ENCODE assay signal across 31 cellular contexts in the genomic region with DNA sequence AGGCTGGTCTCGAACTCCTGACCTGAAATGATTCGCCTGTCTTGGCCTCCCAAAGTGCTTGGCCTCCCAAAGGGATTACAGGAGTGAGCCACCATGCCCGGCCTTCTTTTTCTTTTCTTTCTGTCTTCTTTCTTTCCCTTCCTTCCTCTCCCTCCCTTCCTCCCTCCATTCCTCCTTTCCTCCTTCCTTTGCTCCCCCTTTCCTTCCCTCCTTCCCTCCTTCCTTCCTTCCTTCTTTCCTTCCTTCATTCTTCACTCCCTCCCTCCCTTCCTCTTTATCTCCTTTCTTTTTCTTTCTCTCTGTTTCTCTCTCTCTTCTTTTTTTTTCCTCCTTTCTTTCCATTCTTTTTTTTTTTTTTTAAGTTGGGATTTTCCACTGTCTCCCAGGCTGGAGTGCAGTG. TPM values are rescaled to one million over a fixed set of nuclear protein-coding genes. Genes with fewer than 3 reads are reported as not detected.
DNase-seq lines count a peak whose midpoint lies in the region; ATAC-seq, FAIRE-seq and TF ChIP-seq lines count a peak whose summit lies in the region.
"Had no signal": no experiment of that assay in that cellular context is flagged by ENCODE, and none has a peak within 500 bp of the region (broad histone marks: within the 10 kb centered on the region; RNA-seq: fewer than 3 reads in every experiment).

No MANE protein-coding gene starts in this region.

- TF ChIP-seq RAD21 in HepG2 (CRISPR knock-in tag; IDR thresholded peaks at IDR 0.05) = no peak

- DNase-seq in activated naive CD4-positive, alpha-beta T cell treated with anti-CD3 and anti-CD28 coated beads for 36 hours = no peak
- DNase-seq in HepG2 (ENCODE audit: low spot score) (no peak), right lobe of liver (no peak), NCI-H510A (lab: John Stamatoyannopoulos, UW) (no peak)
- DNase-seq in stimulated activated effector memory CD8-positive, alpha-beta T cell treated with anti-CD3 and anti-CD28 coated beads, Interleukin-12 subunit alpha, Interleukin-12 subunit beta, amount 100 ng/mL, for 72 hours (ENCODE audit: low spot score in 2 of 2) = no peak
- DNase-seq: AML-193; Caco-2; Calu3; CD4-positive, alpha-beta T cell; CD8-positive, alpha-beta T cell; DMS153; DMS53; DMS79; DND-41; EL; GDM1 had no signal

- H3K4me3 Mint-ChIP-seq in activated naive CD4-positive, alpha-beta T cell treated with anti-CD3 and anti-CD28 coated beads, Interleukin-2, amount 50 U/mL, for 24 hours = no peak overlapping the region
- no peak overlapping the region for H3K4me3 Mint-ChIP-seq in activated naive CD4-positive, alpha-beta T cell treated with anti-CD3 and anti-CD28 coated beads for 36 hours
- no peak overlapping the region for H3K4me3 Mint-ChIP-seq in stimulated activated effector memory CD8-positive, alpha-beta T cell treated with anti-CD3 and anti-CD28 coated beads, Interleukin-12 subunit alpha, Interleukin-12 subunit beta, amount 100 ng/mL, for 72 hours
- H3K4me3 Mint-ChIP-seq: B cell; CD4-positive, alpha-beta T cell; CD8-positive, alpha-beta T cell had no signal

- ATAC-seq in HepG2 = no peak
- ATAC-seq in right lobe of liver = no peak
- ATAC-seq in stimulated activated effector memory CD8-positive, alpha-beta T cell treated with anti-CD3 and anti-CD28 coated beads, Interleukin-12 subunit alpha, Interleukin-12 subunit beta, amount 100 ng/mL, for 72 hours = no peak
- ATAC-seq: A549; CD8-positive, alpha-beta T cell; GM12878 had no signal

- H3K36me3 Mint-ChIP-seq in activated naive CD4-positive, alpha-beta T cell treated with anti-CD3 and anti-CD28 coated beads, Interleukin-2, amount 50 U/mL, for 24 hours = no peaks in the 10 kb centered on the region
- no peaks in the 10 kb centered on the region for H3K36me3 Mint-ChIP-seq in activated naive CD4-positive, alpha-beta T cell treated with anti-CD3 and anti-CD28 coated beads for 36 hours (ENCODE audit: low read depth)
- H3K36me3 Mint-ChIP-seq in stimulated activated effector memory CD8-positive, alpha-beta T cell treated with anti-CD3 and anti-CD28 coated beads, Interleukin-12 subunit alpha, Interleukin-12 subunit beta, amount 100 ng/mL, for 72 hours = peaks cover 5% of the 10 kb centered on the region
- H3K36me3 Mint-ChIP-seq: CD8-positive, alpha-beta T cell had no signal

- POLR2A ChIA-PET in HepG2 (lab: Yijun Ruan, JAX) (interaction anchor here (0.7 to 0.9 kb wide), 2 partner anchors 17 to 24 kb away, joined by 3 to 4 read pairs; no protein-coding TSS in a partner anchor), HEK293 (lab: Yijun Ruan, JAX) (no interaction called here)

- CTCF ChIA-PET in activated naive CD4-positive, alpha-beta T cell treated with anti-CD3 and anti-CD28 coated beads for 36 hours (lab: Charles Lee) = no interaction called here
- CTCF ChIA-PET in HepG2 (lab: Yijun Ruan, JAX; ENCODE audit: low intra/inter-chr PET ratio, low total read pairs) = no interaction called here
- CTCF ChIA-PET in HEK293 (lab: Yijun Ruan, JAX) = interaction anchor here (0.6 kb wide), 1 partner anchor 242 kb away, joined by 6 read pairs; no protein-coding TSS in a partner anchor

- in situ Hi-C loops in HepG2 (cut with HindIII; ENCODE audit: extremely low pct_ligation_motif_present, low pct_unique_long_range_greater_than_20kb) = no loop called here

- no TSS peak for BruUV-seq in HepG2 (replicated peaks; lab: Mats Ljungman, UMichigan)

- H3K27me3 Mint-ChIP-seq in activated naive CD4-positive, alpha-beta T cell treated with anti-CD3 and anti-CD28 coated beads, Interleukin-2, amount 50 U/mL, for 24 hours = peaks cover 19% of the 10 kb centered on the region
- peaks cover 31% of the 10 kb centered on the region for H3K27me3 Mint-ChIP-seq in activated naive CD4-positive, alpha-beta T cell treated with anti-CD3 and anti-CD28 coated beads for 36 hours (ENCODE audit: low read depth)

- TF ChIP-seq EP300 in HepG2 (IDR thresholded peaks at IDR 0.05; ENCODE audit: low read depth in 2 of 2, low read length in 2 of 2) (no peak), HepG2 (CRISPR knock-in tag; IDR thresholded peaks at IDR 0.05; ENCODE audit: borderline replicate concordance) (no peak)

- 98% methylated on average over 3 of the region's 3 CpGs for WGBS in HepG2 (ENCODE audit: low lambda C conversion rate)
- WGBS in right lobe of liver (ENCODE audit: insufficient coverage, low coverage, low lambda C conversion rate, missing lambda C conversion rate) = 67% methylated on average over 2 of the region's 3 CpGs

- no peak overlapping the region for H3K4me3 ChIP-seq in HepG2 (replicated peaks in 1 of 3; ENCODE audit: insufficient read depth in 1 of 3, low read depth in 2 of 3, low read length in 3 of 3)
- H3K4me3 ChIP-seq in right lobe of liver = no peak overlapping the region
- no peak overlapping the region for H3K4me3 ChIP-seq in HEK293 (ENCODE audit: low read depth, low read length)
- H3K4me3 ChIP-seq: A549; BLaER1 treated with 17β-estradiol and CSF1 and Interleukin-3, amounts not matched to agents 10 nM and 100 nM; GM12878 had no signal

- TF ChIP-seq POLR2A in HepG2 (IDR thresholded peaks at IDR 0.05; ENCODE audit: insufficient read depth in 1 of 2, low read depth in 2 of 2, low read length in 2 of 2) (no peak), right lobe of liver (IDR thresholded peaks at IDR 0.05) (no peak)

- H3K79me2 ChIP-seq in HepG2 (ENCODE audit: insufficient read depth, low read length) = no peaks in the 10 kb centered on the region

- FAIRE-seq in HepG2 (lab: Jason Lieb, UNC) = no peak
- FAIRE-seq: A549, D721Med, GM12878, GM12892, GM18507 had no signal

- no peak overlapping the region for H2AFZ ChIP-seq in HepG2 (ENCODE audit: low read length)

- H3K4me1 ChIP-seq in HepG2 (ENCODE audit: insufficient read depth, low read length) (0 out of 2 replicates have a peak, but pooled peaks cover 23% of the 10 kb centered on the region), right lobe of liver (peaks cover 0 to 20% (median 4%) of the 10 kb centered on the region in 4 donors), HEK293 (ENCODE audit: control insufficient read depth, insufficient read depth, low read length) (no peaks in the 10 kb centered on the region)
- H3K4me1 ChIP-seq: A549; BLaER1 treated with 17β-estradiol and CSF1 and Interleukin-3, amounts not matched to agents 10 nM and 100 nM; Caco-2 had no signal

- H3K27me3 ChIP-seq in HepG2 (ENCODE audit: control insufficient read depth in 1 of 2, insufficient read depth in 2 of 2, low read length in 2 of 2) = no peaks in the 10 kb centered on the region
- H3K27me3 ChIP-seq in right lobe of liver = no peaks in the 10 kb centered on the region

- no peak for TF ChIP-seq CTCF in HepG2 (CRISPR knock-in tag; IDR thresholded peaks at IDR 0.05)
- TF ChIP-seq CTCF in right lobe of liver (IDR thresholded peaks at IDR 0.05) = no peak
- no peak for TF ChIP-seq CTCF in HEK293 (tag by site-specific recombination; IDR thresholded peaks at IDR 0.05)

- H3K4me1 Mint-ChIP-seq in activated naive CD4-positive, alpha-beta T cell treated with anti-CD3 and anti-CD28 coated beads, Interleukin-2, amount 50 U/mL, for 24 hours = peaks cover 13% of the 10 kb centered on the region
- H3K4me1 Mint-ChIP-seq in activated naive CD4-positive, alpha-beta T cell treated with anti-CD3 and anti-CD28 coated beads for 36 hours (ENCODE audit: low read depth) = peaks cover 14% of the 10 kb centered on the region
- H3K4me1 Mint-ChIP-seq in stimulated activated effector memory CD8-positive, alpha-beta T cell treated with anti-CD3 and anti-CD28 coated beads, Interleukin-12 subunit alpha, Interleukin-12 subunit beta, amount 100 ng/mL, for 72 hours = peaks cover 22% of the 10 kb centered on the region

- H4K20me1 ChIP-seq in HepG2 (ENCODE audit: insufficient read depth, low read length) = peaks cover 74% of the 10 kb centered on the region

- H3K4me2 ChIP-seq in HepG2 (ENCODE audit: low read depth, low read length) = no peak overlapping the region
- H3K4me2 ChIP-seq: A549; BLaER1 treated with 17β-estradiol and CSF1 and Interleukin-3, amounts not matched to agents 10 nM and 100 nM had no signal

- H3K36me3 ChIP-seq in HepG2 (replicated peaks in 1 of 2; ENCODE audit: control insufficient read depth in 1 of 2, insufficient read depth in 2 of 2, low read length in 2 of 2) (peaks cover 33 to 88% of the 10 kb centered on the region in 2 experiments), right lobe of liver (peaks cover 19 to 93% (median 57%) of the 10 kb centered on the region in 4 donors), HEK293 (ENCODE audit: control insufficient read depth in 2 of 2, insufficient read depth in 1 of 2, low read length in 2 of 2) (no peaks in the 10 kb centered on the region)

- H3K27ac ChIP-seq in HepG2 (ENCODE audit: extremely low read length, insufficient read depth, low read length) (no peak overlapping the region), right lobe of liver (no peak overlapping the region), HEK293 (ENCODE audit: extremely low read depth, low read depth, low read length) (no peak overlapping the region)
- H3K27ac ChIP-seq: 22Rv1; A549; BLaER1 treated with 17β-estradiol and CSF1 and Interleukin-3, amounts not matched to agents 10 nM and 100 nM; C4-2B had no signal

- H3K9ac ChIP-seq in HepG2 (ENCODE audit: insufficient read depth, low read depth, low read length) = no peak overlapping the region
- H3K9ac ChIP-seq: BLaER1 treated with 17β-estradiol and CSF1 and Interleukin-3, amounts not matched to agents 10 nM and 100 nM had no signal

- intact Hi-C loops in activated naive CD4-positive, alpha-beta T cell treated with anti-CD3 and anti-CD28 coated beads for 36 hours (cut with micrococcal nuclease) = no loop called here
- intact Hi-C loops in HepG2 (cut with micrococcal nuclease; ENCODE audit: unreplicated experiment) (no loop called here), right lobe of liver (cut with DNase I) (no loop called here)

- peak overlapping the region; percentile 41 for H3K27ac Mint-ChIP-seq in activated naive CD4-positive, alpha-beta T cell treated with anti-CD3 and anti-CD28 coated beads, Interleukin-2, amount 50 U/mL, for 24 hours
- H3K27ac Mint-ChIP-seq in activated naive CD4-positive, alpha-beta T cell treated with anti-CD3 and anti-CD28 coated beads for 36 hours = no peak overlapping the region
- peak overlapping the region; percentile 8 for H3K27ac Mint-ChIP-seq in stimulated activated effector memory CD8-positive, alpha-beta T cell treated with anti-CD3 and anti-CD28 coated beads, Interleukin-12 subunit alpha, Interleukin-12 subunit beta, amount 100 ng/mL, for 72 hours
- H3K27ac Mint-ChIP-seq: B cell; CD4-positive, alpha-beta T cell; CD8-positive, alpha-beta T cell had no signal

- H3K9me3 ChIP-seq in HepG2 (ENCODE audit: low read length) (no peaks in the 10 kb centered on the region), right lobe of liver (no peaks in the 10 kb centered on the region), HEK293 (ENCODE audit: control insufficient read depth, insufficient read depth, low read depth, low read length) (no peaks in the 10 kb centered on the region)
- H3K9me3 ChIP-seq: A549; BLaER1 treated with 17β-estradiol and CSF1 and Interleukin-3, amounts not matched to agents 10 nM and 100 nM; Caco-2 had no signal

- H3K9me3 Mint-ChIP-seq in activated naive CD4-positive, alpha-beta T cell treated with anti-CD3 and anti-CD28 coated beads, Interleukin-2, amount 50 U/mL, for 24 hours = no peaks in the 10 kb centered on the region
- no peaks in the 10 kb centered on the region for H3K9me3 Mint-ChIP-seq in activated naive CD4-positive, alpha-beta T cell treated with anti-CD3 and anti-CD28 coated beads for 36 hours
- H3K9me3 Mint-ChIP-seq in stimulated activated effector memory CD8-positive, alpha-beta T cell treated with anti-CD3 and anti-CD28 coated beads, Interleukin-12 subunit alpha, Interleukin-12 subunit beta, amount 100 ng/mL, for 72 hours = no peaks in the 10 kb centered on the region
- H3K9me3 Mint-ChIP-seq: CD4-positive, alpha-beta T cell; CD8-positive, alpha-beta T cell had no signal

RNA-seq across cellular contexts. Expression of gene C3, which starts 12.1 kb away (rescaled TPM):
- under 1 TPM; 0.81 to 0.94 TPM for total RNA-seq in activated naive CD4-positive, alpha-beta T cell treated with anti-CD3 and anti-CD28 coated beads for 36 hours
- total RNA-seq in HepG2 (2016; rRNA removed; fragmentation: Illumina TruSeq; extraction: Trizol) (700 and 1,455 TPM in 2 replicates), right lobe of liver (over 10,000 TPM; 10,569 to 17,502 (median 15,749) TPM)
- total RNA-seq in HepG2 (2016; cell fraction: cytosol; rRNA removed; fragmentation: Illumina TruSeq; extraction: Trizol; ENCODE audit: low read depth) = 160 and 192 TPM in 2 replicates
- total RNA-seq in HepG2 (2016; cell fraction: insoluble cytoplasmic fraction; rRNA removed; fragmentation: Illumina TruSeq; extraction: Trizol) = 643 and 1,412 TPM in 2 replicates
- total RNA-seq in HepG2 (2016; cell fraction: membrane; rRNA removed; fragmentation: Illumina TruSeq; extraction: Trizol) = 268 and 291 TPM in 2 replicates
- 1,410 and 1,846 TPM in 2 replicates for total RNA-seq in HepG2 (2016; cell fraction: nucleus; rRNA removed; fragmentation: Illumina TruSeq; extraction: Trizol)
- polyA plus RNA-seq in HepG2 (2011; rRNA removed) = 6,272 and 9,798 TPM in 2 replicates
- 4,601 and 7,618 TPM in 2 replicates for polyA plus RNA-seq in HepG2 (2011; cell fraction: cytosol; rRNA removed)
- 6,023 and 6,891 TPM in 2 replicates for polyA plus RNA-seq in HepG2 (2011; cell fraction: nucleus; rRNA removed)
- 3,859 and 6,494 TPM in 2 replicates for polyA plus RNA-seq in HepG2 (2012)
- 195 and 210 TPM in 2 replicates for polyA plus RNA-seq in HepG2 (2016; cell fraction: cytosol; fragmentation: Illumina TruSeq; extraction: Trizol; ENCODE audit: low read depth)
- polyA plus RNA-seq in HepG2 (2016; cell fraction: insoluble cytoplasmic fraction; fragmentation: Illumina TruSeq; extraction: Trizol; ENCODE audit: low read depth) = 903 and 1,023 TPM in 2 replicates
- 286 and 340 TPM in 2 replicates for polyA plus RNA-seq in HepG2 (2016; cell fraction: membrane; fragmentation: Illumina TruSeq; extraction: Trizol; ENCODE audit: low read depth)
- polyA plus RNA-seq in HepG2 (2016; cell fraction: nucleus; fragmentation: Illumina TruSeq; extraction: Trizol; ENCODE audit: insufficient read depth, low read depth) = 3,631 and 3,793 TPM in 2 replicates
- polyA minus RNA-seq in HepG2 (2011; rRNA and poly(A)+ RNA removed; ENCODE audit: low replicate concordance) = 785 and 9,683 TPM in 2 replicates
- polyA minus RNA-seq in HepG2 (2011; cell fraction: cytosol; rRNA and poly(A)+ RNA removed) = 2,000 and 4,520 TPM in 2 replicates
- polyA minus RNA-seq in HepG2 (2011; cell fraction: nucleus; rRNA and poly(A)+ RNA removed) = 1,680 and 2,385 TPM in 2 replicates
- total RNA-seq: CD8-positive, alpha-beta T cell had no signal

RNA-seq across cellular contexts. Expression of gene GPR108, which starts 29.0 kb away (rescaled TPM):
- 10 to 100 TPM; 54.0 to 59.9 TPM for total RNA-seq in activated naive CD4-positive, alpha-beta T cell treated with anti-CD3 and anti-CD28 coated beads for 36 hours
- 24.1 and 36.4 TPM in 2 replicates for total RNA-seq in HepG2 (2016; rRNA removed; fragmentation: Illumina TruSeq; extraction: Trizol)
- 38.0 and 46.7 TPM in 2 replicates for total RNA-seq in HepG2 (2016; cell fraction: cytosol; rRNA removed; fragmentation: Illumina TruSeq; extraction: Trizol; ENCODE audit: low read depth)
- 17.4 and 36.4 TPM in 2 replicates for total RNA-seq in HepG2 (2016; cell fraction: insoluble cytoplasmic fraction; rRNA removed; fragmentation: Illumina TruSeq; extraction: Trizol)
- total RNA-seq in HepG2 (2016; cell fraction: membrane; rRNA removed; fragmentation: Illumina TruSeq; extraction: Trizol) = 50.7 and 59.0 TPM in 2 replicates
- 28.9 and 37.5 TPM in 2 replicates for total RNA-seq in HepG2 (2016; cell fraction: nucleus; rRNA removed; fragmentation: Illumina TruSeq; extraction: Trizol)
- 63.0 and 69.7 TPM in 2 replicates for polyA plus RNA-seq in HepG2 (2011; rRNA removed)
- 52.1 and 59.5 TPM in 2 replicates for polyA plus RNA-seq in HepG2 (2011; cell fraction: cytosol; rRNA removed)
- 207 and 243 TPM in 2 replicates for polyA plus RNA-seq in HepG2 (2011; cell fraction: nucleus; rRNA removed)
- 28.8 and 45.1 TPM in 2 replicates for polyA plus RNA-seq in HepG2 (2012)
- polyA plus RNA-seq in HepG2 (2016; cell fraction: cytosol; fragmentation: Illumina TruSeq; extraction: Trizol; ENCODE audit: low read depth) = 45.8 and 48.0 TPM in 2 replicates
- polyA plus RNA-seq in HepG2 (2016; cell fraction: insoluble cytoplasmic fraction; fragmentation: Illumina TruSeq; extraction: Trizol; ENCODE audit: low read depth) = 22.1 and 29.5 TPM in 2 replicates
- 52.9 and 59.3 TPM in 2 replicates for polyA plus RNA-seq in HepG2 (2016; cell fraction: membrane; fragmentation: Illumina TruSeq; extraction: Trizol; ENCODE audit: low read depth)
- 87.3 and 93.9 TPM in 2 replicates for polyA plus RNA-seq in HepG2 (2016; cell fraction: nucleus; fragmentation: Illumina TruSeq; extraction: Trizol; ENCODE audit: insufficient read depth, low read depth)
- polyA minus RNA-seq in HepG2 (2011; rRNA and poly(A)+ RNA removed; ENCODE audit: low replicate concordance) = 154 and 189 TPM in 2 replicates
- 18.7 and 18.9 TPM in 2 replicates for polyA minus RNA-seq in HepG2 (2011; cell fraction: cytosol; rRNA and poly(A)+ RNA removed)
- polyA minus RNA-seq in HepG2 (2011; cell fraction: nucleus; rRNA and poly(A)+ RNA removed) = 28.3 and 32.7 TPM in 2 replicates
- total RNA-seq in right lobe of liver = 10 to 100 TPM; 22.3 to 53.0 (median 41.3) TPM

RNA-seq across cellular contexts. Expression of gene TRIP10, which starts 31.1 kb away (rescaled TPM):
- total RNA-seq in activated naive CD4-positive, alpha-beta T cell treated with anti-CD3 and anti-CD28 coated beads for 36 hours = 10 to 100 TPM; 56.2 to 61.1 TPM
- total RNA-seq in HepG2 (2016; rRNA removed; fragmentation: Illumina TruSeq; extraction: Trizol) (24.1 and 32.5 TPM in 2 replicates), right lobe of liver (10 to 100 TPM in 2 of 6 experiments, 1 to 10 TPM in 4; 7.5 to 14.9 (median 9.3) TPM)
- 14.5 and 17.4 TPM in 2 replicates for total RNA-seq in HepG2 (2016; cell fraction: cytosol; rRNA removed; fragmentation: Illumina TruSeq; extraction: Trizol; ENCODE audit: low read depth)
- total RNA-seq in HepG2 (2016; cell fraction: insoluble cytoplasmic fraction; rRNA removed; fragmentation: Illumina TruSeq; extraction: Trizol) = 21.0 and 35.2 TPM in 2 replicates
- 24.2 and 24.9 TPM in 2 replicates for total RNA-seq in HepG2 (2016; cell fraction: membrane; rRNA removed; fragmentation: Illumina TruSeq; extraction: Trizol)
- 15.8 and 19.9 TPM in 2 replicates for total RNA-seq in HepG2 (2016; cell fraction: nucleus; rRNA removed; fragmentation: Illumina TruSeq; extraction: Trizol)
- polyA plus RNA-seq in HepG2 (2011; rRNA removed) = 33.2 and 39.4 TPM in 2 replicates
- 27.2 and 31.9 TPM in 2 replicates for polyA plus RNA-seq in HepG2 (2011; cell fraction: cytosol; rRNA removed)
- polyA plus RNA-seq in HepG2 (2011; cell fraction: nucleus; rRNA removed) = 93.2 and 99.5 TPM in 2 replicates
- 45.5 and 60.4 TPM in 2 replicates for polyA plus RNA-seq in HepG2 (2012)
- polyA plus RNA-seq in HepG2 (2016; cell fraction: cytosol; fragmentation: Illumina TruSeq; extraction: Trizol; ENCODE audit: low read depth) = 20.7 and 22.0 TPM in 2 replicates
- polyA plus RNA-seq in HepG2 (2016; cell fraction: insoluble cytoplasmic fraction; fragmentation: Illumina TruSeq; extraction: Trizol; ENCODE audit: low read depth) = 32.6 and 39.0 TPM in 2 replicates
- 29.2 and 30.7 TPM in 2 replicates for polyA plus RNA-seq in HepG2 (2016; cell fraction: membrane; fragmentation: Illumina TruSeq; extraction: Trizol; ENCODE audit: low read depth)
- 79.8 and 91.2 TPM in 2 replicates for polyA plus RNA-seq in HepG2 (2016; cell fraction: nucleus; fragmentation: Illumina TruSeq; extraction: Trizol; ENCODE audit: insufficient read depth, low read depth)
- 17.1 and 24.3 TPM in 2 replicates for polyA minus RNA-seq in HepG2 (2011; rRNA and poly(A)+ RNA removed; ENCODE audit: low replicate concordance)
- 14.9 and 15.0 TPM in 2 replicates for polyA minus RNA-seq in HepG2 (2011; cell fraction: cytosol; rRNA and poly(A)+ RNA removed)
- polyA minus RNA-seq in HepG2 (2011; cell fraction: nucleus; rRNA and poly(A)+ RNA removed) = 19.4 and 20.3 TPM in 2 replicates

RNA-seq across cellular contexts. Expression of gene TNFSF14, which starts 38.4 kb away (rescaled TPM):
- 10 to 100 TPM; 13.1 to 14.5 TPM for total RNA-seq in activated naive CD4-positive, alpha-beta T cell treated with anti-CD3 and anti-CD28 coated beads for 36 hours
- total RNA-seq in HepG2 (2016; rRNA removed; fragmentation: Illumina TruSeq; extraction: Trizol) (0.17 and 0.49 TPM in 2 replicates), right lobe of liver (10 to 100 TPM in 3 of 6 experiments, 1 to 10 TPM in 3; 6.4 to 71.1 (median 14.6) TPM)
- 0.09 and 0.10 TPM in 2 replicates for total RNA-seq in HepG2 (2016; cell fraction: cytosol; rRNA removed; fragmentation: Illumina TruSeq; extraction: Trizol; ENCODE audit: low read depth)
- 0.10 and 0.69 TPM in 2 replicates for total RNA-seq in HepG2 (2016; cell fraction: insoluble cytoplasmic fraction; rRNA removed; fragmentation: Illumina TruSeq; extraction: Trizol)
- total RNA-seq in HepG2 (2016; cell fraction: membrane; rRNA removed; fragmentation: Illumina TruSeq; extraction: Trizol) = 0.10 and 0.15 TPM in 2 replicates
- 0.88 and 1.2 TPM in 2 replicates for total RNA-seq in HepG2 (2016; cell fraction: nucleus; rRNA removed; fragmentation: Illumina TruSeq; extraction: Trizol)
- 9.1 and 10.0 TPM in 2 replicates for polyA plus RNA-seq in HepG2 (2011; rRNA removed)
- 1.9 and 2.2 TPM in 2 replicates for polyA plus RNA-seq in HepG2 (2011; cell fraction: cytosol; rRNA removed)
- polyA plus RNA-seq in HepG2 (2011; cell fraction: nucleus; rRNA removed) = 37.9 and 38.9 TPM in 2 replicates
- polyA plus RNA-seq in HepG2 (2012) = 1.7 and 3.2 TPM in 2 replicates
- 0.03 and 0.10 TPM in 2 replicates for polyA plus RNA-seq in HepG2 (2016; cell fraction: cytosol; fragmentation: Illumina TruSeq; extraction: Trizol; ENCODE audit: low read depth)
- polyA plus RNA-seq in HepG2 (2016; cell fraction: insoluble cytoplasmic fraction; fragmentation: Illumina TruSeq; extraction: Trizol; ENCODE audit: low read depth) = 0.17 TPM in 2 replicates
- 0.11 and 0.23 TPM in 2 replicates for polyA plus RNA-seq in HepG2 (2016; cell fraction: membrane; fragmentation: Illumina TruSeq; extraction: Trizol; ENCODE audit: low read depth)
- 7.9 and 8.1 TPM in 2 replicates for polyA plus RNA-seq in HepG2 (2016; cell fraction: nucleus; fragmentation: Illumina TruSeq; extraction: Trizol; ENCODE audit: insufficient read depth, low read depth)
- 0.68 and 5.9 TPM in 2 replicates for polyA minus RNA-seq in HepG2 (2011; rRNA and poly(A)+ RNA removed; ENCODE audit: low replicate concordance)
- polyA minus RNA-seq in HepG2 (2011; cell fraction: cytosol; rRNA and poly(A)+ RNA removed) = 0.30 and 0.70 TPM in 2 replicates
- polyA minus RNA-seq in HepG2 (2011; cell fraction: nucleus; rRNA and poly(A)+ RNA removed) = 10.8 and 14.2 TPM in 2 replicates
- total RNA-seq: A172, Caco-2, Daoy, G401 had no signal
- polyA plus RNA-seq: BJ had no signal

RNA-seq across cellular contexts. Expression of gene SH2D3A, which starts 58.9 kb away (rescaled TPM):
- total RNA-seq in activated naive CD4-positive, alpha-beta T cell treated with anti-CD3 and anti-CD28 coated beads for 36 hours = 10 to 100 TPM; 23.2 to 24.9 TPM
- 0.60 and 1.0 TPM in 2 replicates for total RNA-seq in HepG2 (2016; rRNA removed; fragmentation: Illumina TruSeq; extraction: Trizol)
- 0.61 and 1.1 TPM in 2 replicates for total RNA-seq in HepG2 (2016; cell fraction: cytosol; rRNA removed; fragmentation: Illumina TruSeq; extraction: Trizol; ENCODE audit: low read depth)
- total RNA-seq in HepG2 (2016; cell fraction: insoluble cytoplasmic fraction; rRNA removed; fragmentation: Illumina TruSeq; extraction: Trizol) = 0.82 and 1.2 TPM in 2 replicates
- total RNA-seq in HepG2 (2016; cell fraction: membrane; rRNA removed; fragmentation: Illumina TruSeq; extraction: Trizol) = 1.00 and 1.4 TPM in 2 replicates
- 0.81 and 1.2 TPM in 2 replicates for total RNA-seq in HepG2 (2016; cell fraction: nucleus; rRNA removed; fragmentation: Illumina TruSeq; extraction: Trizol)
- 1.8 and 2.2 TPM in 2 replicates for polyA plus RNA-seq in HepG2 (2011; rRNA removed)
- 0.97 and 1.7 TPM in 2 replicates for polyA plus RNA-seq in HepG2 (2011; cell fraction: cytosol; rRNA removed)
- polyA plus RNA-seq in HepG2 (2011; cell fraction: nucleus; rRNA removed) = 2.5 and 3.9 TPM in 2 replicates
- polyA plus RNA-seq in HepG2 (2012) = 1.7 and 1.9 TPM in 2 replicates
- polyA plus RNA-seq in HepG2 (2016; cell fraction: cytosol; fragmentation: Illumina TruSeq; extraction: Trizol; ENCODE audit: low read depth) = 0.81 and 0.84 TPM in 2 replicates
- polyA plus RNA-seq in HepG2 (2016; cell fraction: insoluble cytoplasmic fraction; fragmentation: Illumina TruSeq; extraction: Trizol; ENCODE audit: low read depth) = 1.0 and 1.5 TPM in 2 replicates
- 0.56 and 0.95 TPM in 2 replicates for polyA plus RNA-seq in HepG2 (2016; cell fraction: membrane; fragmentation: Illumina TruSeq; extraction: Trizol; ENCODE audit: low read depth)
- polyA plus RNA-seq in HepG2 (2016; cell fraction: nucleus; fragmentation: Illumina TruSeq; extraction: Trizol; ENCODE audit: insufficient read depth, low read depth) = 1.2 and 2.2 TPM in 2 replicates
- 2.2 and 18.7 TPM in 2 replicates for polyA minus RNA-seq in HepG2 (2011; rRNA and poly(A)+ RNA removed; ENCODE audit: low replicate concordance)
- polyA minus RNA-seq in HepG2 (2011; cell fraction: cytosol; rRNA and poly(A)+ RNA removed) = 0.70 and 0.89 TPM in 2 replicates
- 2.1 and 2.3 TPM in 2 replicates for polyA minus RNA-seq in HepG2 (2011; cell fraction: nucleus; rRNA and poly(A)+ RNA removed)
- total RNA-seq in right lobe of liver = 1 to 10 TPM in 4 of 6 experiments, under 1 TPM in 2; 0.72 to 2.3 (median 1.3) TPM
- total RNA-seq: A172 had no signal

Comparison
In these comparisons a context has a peak if more than half of its experiments do, and no peak if none do; other contexts are left out.
1. RNA of gene C3, which starts 12.1 kb away (total RNA-seq): 10,569 to 17,502 TPM in right lobe of liver and 160 to 1,846 TPM in HepG2; 0.81 to 0.94 TPM in activated naive CD4-positive, alpha-beta T cell treated with anti-CD3 and anti-CD28 coated beads for 36 hours; every median in the first group is over 10 times any median in the second.